Comparison of ENCODE assay signal across 14 cellular contexts in the genomic region with DNA sequence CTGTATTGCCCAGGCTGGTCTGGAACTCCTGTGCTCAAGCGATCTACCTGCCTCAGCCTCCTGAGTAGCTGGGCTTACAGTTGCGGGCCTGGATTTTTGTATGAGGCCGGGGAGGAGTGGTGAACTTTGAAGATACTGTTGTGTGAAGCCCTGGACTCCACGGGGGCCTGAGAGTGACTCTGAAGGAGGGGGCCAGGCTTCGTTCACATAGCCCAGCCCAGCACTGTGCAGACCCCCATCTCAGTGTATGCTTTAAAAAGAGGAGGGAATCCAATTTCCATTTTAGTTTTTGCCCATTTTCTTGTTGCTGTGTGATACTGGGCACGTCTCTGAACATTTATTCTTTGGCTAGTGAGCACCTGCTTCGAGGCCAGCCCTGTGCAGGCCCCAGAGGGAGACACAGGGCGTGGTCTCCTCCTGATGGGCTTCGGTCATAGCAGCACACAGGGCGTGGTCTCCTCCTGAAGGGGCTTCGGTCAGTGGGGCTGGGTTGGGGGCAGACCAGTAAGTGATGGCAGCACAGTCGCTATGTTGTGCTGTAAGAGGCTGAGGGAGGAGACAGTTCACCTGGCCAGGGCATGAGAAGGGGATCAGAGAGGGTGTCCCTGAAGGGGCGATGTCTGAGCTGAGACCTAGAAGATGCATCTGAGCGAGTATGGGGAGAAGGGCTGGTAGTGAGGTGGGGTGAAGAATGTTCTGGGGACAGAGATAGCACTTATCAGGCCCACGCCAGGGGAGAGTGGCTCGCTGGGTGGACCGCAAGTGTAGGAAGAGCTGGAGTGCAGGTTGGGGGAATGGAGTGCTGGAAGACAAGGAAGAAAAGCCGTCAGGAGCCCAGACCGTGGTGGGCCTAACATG.
"Had no signal": no experiment of that assay in that cellular context is flagged by ENCODE, and none has a peak within 500 bp of the region (broad histone marks: within the 10 kb centered on the region; RNA-seq: fewer than 3 reads in every experiment).

No MANE protein-coding gene starts in this region.

- H3K4me3 Mint-ChIP-seq: activated naive CD8-positive, alpha-beta T cell; activated T-cell treated with anti-CD3 and anti-CD28 coated beads, Interleukin-2, amount 50 U/mL, for 72 hours; dendritic cell treated with granulocyte-macrophage colony-stimulating factor and Interleukin-4, amounts not matched to agents 40 ng/mL and 50 ng/mL, for 4 days; mesothelial cell of epicardium; nephron had no signal

- ATAC-seq: activated CD4-positive, CD25-positive, alpha-beta regulatory T cell treated with anti-CD3 and anti-CD28 coated beads, Interleukin-2, amount 50 U/mL, for 24 hours; activated T-cell treated with anti-CD3 and anti-CD28 coated beads, Interleukin-2, amount 50 U/mL, for 72 hours; lower lobe of right lung had no signal

- H3K27me3 ChIP-seq: hepatocyte, stomach had no signal

- H3K27ac Mint-ChIP-seq: activated naive CD8-positive, alpha-beta T cell; activated T-cell treated with anti-CD3 and anti-CD28 coated beads, Interleukin-2, amount 50 U/mL, for 72 hours; dendritic cell treated with granulocyte-macrophage colony-stimulating factor and Interleukin-4, amounts not matched to agents 40 ng/mL and 50 ng/mL, for 4 days; mesothelial cell of epicardium; nephron had no signal

- H3K27ac ChIP-seq: lower lobe of right lung had no signal

- H3K9me3 ChIP-seq: lower lobe of right lung, stomach had no signal

- DNase-seq: activated effector memory CD4-positive, alpha-beta T cell treated with anti-CD3 and anti-CD28 coated beads, Interleukin-2, amount 50 U/mL, for 16 hours; activated T-cell treated with anti-CD3 and anti-CD28 coated beads, Interleukin-2, amount 50 U/mL, for 72 hours; effector CD8-positive, alpha-beta T cell; lower lobe of right lung; stimulated activated CD4-positive, alpha-beta T cell treated with anti-CD3 and anti-CD28 coated beads, Interleukin-2, amount 100 ng/mL, for 24 hours; SW 1271; trophoblast cell had no signal

- H3K4me3 ChIP-seq: hepatocyte, lower lobe of right lung, stomach had no signal

- H3K4me1 ChIP-seq: lower lobe of right lung, stomach had no signal

- H3K27me3 Mint-ChIP-seq: activated naive CD8-positive, alpha-beta T cell; dendritic cell treated with granulocyte-macrophage colony-stimulating factor and Interleukin-4, amounts not matched to agents 40 ng/mL and 50 ng/mL, for 4 days had no signal

- H3K9me3 Mint-ChIP-seq: activated T-cell treated with anti-CD3 and anti-CD28 coated beads, Interleukin-2, amount 50 U/mL, for 72 hours; dendritic cell treated with granulocyte-macrophage colony-stimulating factor and Interleukin-4, amounts not matched to agents 40 ng/mL and 50 ng/mL, for 4 days; nephron had no signal

- H3K4me1 Mint-ChIP-seq: mesothelial cell of epicardium, nephron had no signal
